1 cellular context compared by ENCODE assay signal in genomic region chr19:35879770-35880317, GRCh38.
TF ChIP-seq lines count a peak whose summit lies in the region.

No MANE protein-coding gene starts in this region.

TF ChIP-seq in HepG2, 621 proteins besides CTCF, POLR2A, EP300 and RAD21 (continued from another document and continues in another):
- TF ChIP-seq ZNF142 (CRISPR knock-in tag; IDR thresholded peaks at IDR 0.05) (peak; percentile 91; the same call in 1 of the 2 replicates), ONECUT2 (CRISPR knock-in tag; IDR thresholded peaks at IDR 0.05) (0 out of 2 replicates have a peak, but pooled peaks have one; percentile 54), ZNF607 (CRISPR knock-in tag; IDR thresholded peaks at IDR 0.05; ENCODE audit: borderline replicate concordance) (peak; percentile 95), GFI1 (CRISPR knock-in tag; IDR thresholded peaks at IDR 0.05; ENCODE audit: borderline replicate concordance) (peak; percentile 58; the same call in 1 of the 2 replicates), KAT2B (IDR thresholded peaks at IDR 0.05; ENCODE audit: borderline replicate concordance, low read depth, low read length) (no peak), KLF11 (CRISPR knock-in tag; IDR thresholded peaks at IDR 0.05) (peak; percentile 95), THYN1 (CRISPR knock-in tag; IDR thresholded peaks at IDR 0.05; ENCODE audit: borderline replicate concordance, low read depth) (no peak), MTF2 (CRISPR knock-in tag; IDR thresholded peaks at IDR 0.05; ENCODE audit: borderline replicate concordance) (no peak), TSC22D2 (CRISPR knock-in tag; IDR thresholded peaks at IDR 0.05; ENCODE audit: borderline replicate concordance) (peak; percentile 99), MED1 (CRISPR knock-in tag; IDR thresholded peaks at IDR 0.05) (peak; percentile 75; the same call in 1 of the 2 replicates), DZIP1 (CRISPR knock-in tag; IDR thresholded peaks at IDR 0.05) (peak; percentile 56; the same call in 1 of the 2 replicates), SYNCRIP (IDR thresholded peaks at IDR 0.05; ENCODE audit: insufficient read depth, low read depth, low read length) (no peak), FLYWCH1 (CRISPR knock-in tag; IDR thresholded peaks at IDR 0.05) (peak; percentile 82; the same call in 1 of the 2 replicates), ZNF670 (CRISPR knock-in tag; IDR thresholded peaks at IDR 0.05; ENCODE audit: borderline replicate concordance) (peak; percentile 44; the same call in 1 of the 2 replicates), ZFP41 (CRISPR knock-in tag; IDR thresholded peaks at IDR 0.05; ENCODE audit: borderline replicate concordance) (no peak), PLSCR1 (CRISPR knock-in tag; IDR thresholded peaks at IDR 0.05; ENCODE audit: borderline replicate concordance) (peak; percentile 52; the same call in 1 of the 2 replicates), SNAPC5 (CRISPR knock-in tag; IDR thresholded peaks at IDR 0.05; ENCODE audit: borderline replicate concordance) (no peak), NFE2L1 (CRISPR knock-in tag; IDR thresholded peaks at IDR 0.05; ENCODE audit: borderline replicate concordance) (peak; percentile 49; the same call in 1 of the 2 replicates), SRSF4 (IDR thresholded peaks at IDR 0.05; ENCODE audit: low read depth, low read length, poor library complexity, severe bottlenecking) (no peak), CSRNP2 (CRISPR knock-in tag; conservative IDR thresholded peaks at IDR 0.05; ENCODE audit: low read depth) (no peak), ZNF407 (CRISPR knock-in tag; IDR thresholded peaks at IDR 0.05; ENCODE audit: not compliant biosample characterization) (peak; percentile 62), AFF4 (CRISPR knock-in tag; IDR thresholded peaks at IDR 0.05) (no peak), RCOR2 (CRISPR knock-in tag; IDR thresholded peaks at IDR 0.05) (0 out of 2 replicates have a peak, but pooled peaks have one; percentile 42), RARG (CRISPR knock-in tag; IDR thresholded peaks at IDR 0.05; ENCODE audit: low read depth) (0 out of 2 replicates have a peak, but pooled peaks have one; percentile 62), POLR2G (IDR thresholded peaks at IDR 0.05; ENCODE audit: low read depth, low read length) (no peak), ZBTB25 (CRISPR knock-in tag; IDR thresholded peaks at IDR 0.05) (peak; percentile 94), CHCHD3 (CRISPR knock-in tag; IDR thresholded peaks at IDR 0.05) (peak; percentile 88)
